Comparison of ENCODE assay signal across 1 cellular context in genomic region chr6:42510795-42511194, GRCh38.
TF ChIP-seq lines count a peak whose summit lies in the region.

No MANE protein-coding gene starts in this region.

TF ChIP-seq in GM23338, 12 proteins besides CTCF, POLR2A, EP300 and RAD21 (continued from another document):
- no peak for TF ChIP-seq ZNF462 (CRISPR knock-in tag; IDR thresholded peaks at IDR 0.05)
